In the genomic region with DNA sequence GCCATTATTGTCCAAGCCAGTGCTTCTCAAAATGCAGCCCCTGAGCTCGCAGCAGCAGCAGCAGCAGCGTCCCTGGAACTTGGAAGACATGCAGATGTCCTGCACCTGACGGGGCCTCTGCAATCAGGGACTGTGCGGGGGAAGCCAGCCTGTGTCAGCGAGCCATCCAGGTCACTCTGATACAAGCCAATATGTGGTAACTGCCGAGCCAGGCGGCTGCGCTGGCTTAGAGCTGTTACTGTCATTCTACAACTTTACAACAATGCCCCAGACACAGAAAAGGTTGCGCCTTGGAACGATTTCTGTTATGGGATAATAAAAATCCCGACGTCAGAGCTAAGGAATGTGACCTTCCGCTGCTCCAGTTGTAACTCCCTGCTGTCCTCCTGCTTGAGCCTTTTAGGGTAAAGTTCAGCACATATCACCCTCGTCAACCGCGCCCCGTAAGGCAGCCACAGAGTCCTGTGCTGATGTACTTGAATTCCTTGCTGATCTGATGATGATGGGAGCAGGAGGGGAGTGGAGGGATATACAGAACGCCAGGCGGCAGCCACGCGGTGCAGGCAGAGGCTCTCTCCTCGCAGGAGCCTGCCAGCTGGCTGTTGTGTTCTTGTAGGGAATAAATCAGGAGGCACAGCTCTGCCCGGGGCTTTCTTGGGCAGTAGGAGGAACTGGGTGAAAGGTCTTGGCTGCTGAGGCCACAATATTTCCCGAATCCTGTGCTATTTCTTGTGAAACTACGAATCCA, we compare ENCODE assay signal across 8 cellular contexts. TPM values are rescaled to one million over a fixed set of nuclear protein-coding genes. Genes with fewer than 3 reads are reported as not detected.
DNase-seq lines count a peak whose midpoint lies in the region.

No MANE protein-coding gene starts in this region.

- H3K4me1 ChIP-seq in mesodermal cell (ENCODE audit: control insufficient read depth, insufficient read depth, low read length, poor library complexity, severe bottlenecking): peaks cover 7% of the 10 kb centered on the region

- H3K4me3 ChIP-seq in mesodermal cell (ENCODE audit: extremely low read depth, insufficient read depth, low read length, poor library complexity, severe bottlenecking): no peak overlapping the region

- WGBS in mesodermal cell (ENCODE audit: insufficient coverage in 2 of 2), 2 experiments: 45 to 52% methylated on average over 21 to 22 of the region's 25 CpGs

- peaks cover 25% of the 10 kb centered on the region for H3K36me3 ChIP-seq in mesodermal cell (ENCODE audit: control insufficient read depth, insufficient read depth, low read length)

- peak overlapping the region; percentile 85 for H3K27ac ChIP-seq in mesodermal cell (ENCODE audit: low read depth, low read length, severe bottlenecking)

- DNase-seq in DMS53 treated with DMSO at 0.1 percent for 48 hours (lab: John Stamatoyannopoulos, UW; ENCODE audit: unreplicated experiment): peak; percentile 33
- peak; percentile 35 for DNase-seq in NCI-H82 treated with DMSO at 0.1 percent for 48 hours (lab: John Stamatoyannopoulos, UW; ENCODE audit: unreplicated experiment)
- peak; percentile 86 for DNase-seq in epidermal melanocyte (ENCODE audit: insufficient read length, low spot score)
- peak; percentile 84 for DNase-seq in ureter (ENCODE audit: low spot score)
- DNase-seq in T-helper 2 cell: no peak
- DNase-seq in cortex of kidney (lab: John Stamatoyannopoulos, UW): no peak
- DNase-seq in NCI-H1436 (lab: John Stamatoyannopoulos, UW): no peak

- H3K9me3 ChIP-seq in mesodermal cell (ENCODE audit: control insufficient read depth, low read length): peaks cover 23% of the 10 kb centered on the region

RNA-seq across cellular contexts. Expression of gene CRYGN, which starts 20.0 kb away (rescaled TPM):
- 0.77 TPM for polyA plus RNA-seq in mesodermal cell (2013, experiment 1 of 2)
- polyA plus RNA-seq in mesodermal cell (2013, experiment 2 of 2): 0.40 TPM
- not detected for total RNA-seq in ureter

RNA-seq across cellular contexts. Expression of gene WDR86, which starts 50.1 kb away (rescaled TPM):
- polyA plus RNA-seq in mesodermal cell (2013, experiment 1 of 2): 31.8 TPM
- 27.7 TPM for polyA plus RNA-seq in mesodermal cell (2013, experiment 2 of 2)
- total RNA-seq in ureter: 4.3 TPM

RNA-seq across cellular contexts. Expression of gene RHEB, which starts 59.8 kb away (rescaled TPM):
- 126 TPM for polyA plus RNA-seq in mesodermal cell (2013, experiment 1 of 2)
- polyA plus RNA-seq in mesodermal cell (2013, experiment 2 of 2): 129 TPM
- total RNA-seq in ureter: 95.2 TPM

Comparison
In these comparisons a context has a peak if more than half of its experiments do, and no peak if none do; other contexts are left out.
1. DNase-seq: peak in DMS53 treated with DMSO at 0.1 percent for 48 hours (single experiment), NCI-H82 treated with DMSO at 0.1 percent for 48 hours (single experiment), epidermal melanocyte (single experiment) and ureter (single experiment); none in T-helper 2 cell (0 of 5), cortex of kidney (single experiment) and NCI-H1436 (single experiment).